In the genomic region with DNA sequence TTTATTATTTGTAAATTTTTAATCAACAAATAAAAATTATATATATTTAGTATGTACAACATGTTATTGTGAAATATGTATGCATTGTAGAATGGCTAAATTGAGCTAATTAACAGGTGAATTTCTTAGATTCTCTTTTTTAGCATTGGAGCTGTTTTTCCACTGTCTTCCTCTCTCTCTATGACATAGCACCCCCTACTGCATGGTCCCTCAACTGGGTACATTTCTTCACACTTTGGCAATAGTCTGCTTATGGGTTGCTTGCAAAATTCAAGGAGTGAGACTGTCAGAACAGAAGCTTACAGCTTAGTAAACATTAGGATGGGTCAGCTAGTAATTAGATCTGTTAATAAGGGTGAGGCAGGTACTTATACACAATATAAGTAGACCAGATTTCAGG, we compare ENCODE assay signal across 10 cellular contexts.
DNase-seq lines count a peak whose midpoint lies in the region; ATAC-seq and TF ChIP-seq lines count a peak whose summit lies in the region.
"Had no signal": no experiment of that assay in that cellular context is flagged by ENCODE, and none has a peak within 500 bp of the region (broad histone marks: within the 10 kb centered on the region; RNA-seq: fewer than 3 reads in every experiment).

No MANE protein-coding gene starts in this region.

- ATAC-seq in GM18861 (IDR thresholded peaks at IDR 0.05; ENCODE audit: unreplicated experiment): no peak

- H3K27ac Mint-ChIP-seq in activated naive CD8-positive, alpha-beta T cell treated with anti-CD3 and anti-CD28 coated beads for 36 hours: no peak overlapping the region
- H3K27ac Mint-ChIP-seq: dendritic cell treated with granulocyte-macrophage colony-stimulating factor and Interleukin-4, amounts not matched to agents 40 ng/mL and 50 ng/mL, for 4 days had no signal

- peak; percentile 85 for TF ChIP-seq CTCF in epithelial cell of proximal tubule (conservative IDR thresholded peaks at IDR 0.05; ENCODE audit: low read depth, low read length)

- H3K4me3 ChIP-seq in epithelial cell of proximal tubule (ENCODE audit: low read depth, low read length) (no peak overlapping the region), skeletal muscle cell (ENCODE audit: low read depth, low read length) (no peak overlapping the region)
- H3K4me3 ChIP-seq: BLaER1 had no signal

- no peaks in the 10 kb centered on the region for H3K4me1 Mint-ChIP-seq in activated naive CD8-positive, alpha-beta T cell treated with anti-CD3 and anti-CD28 coated beads for 36 hours

- no peak overlapping the region for H3K4me3 Mint-ChIP-seq in activated naive CD8-positive, alpha-beta T cell treated with anti-CD3 and anti-CD28 coated beads for 36 hours
- H3K4me3 Mint-ChIP-seq: dendritic cell treated with granulocyte-macrophage colony-stimulating factor and Interleukin-4, amounts not matched to agents 40 ng/mL and 50 ng/mL, for 4 days had no signal

- H3K9me3 Mint-ChIP-seq in activated naive CD8-positive, alpha-beta T cell treated with anti-CD3 and anti-CD28 coated beads for 36 hours: peaks cover 1% of the 10 kb centered on the region
- H3K9me3 Mint-ChIP-seq: dendritic cell treated with granulocyte-macrophage colony-stimulating factor and Interleukin-4, amounts not matched to agents 40 ng/mL and 50 ng/mL, for 4 days had no signal

- DNase-seq in NCI-H1105 treated with DMSO at 0.1 percent for 48 hours (lab: John Stamatoyannopoulos, UW) (peak; percentile 9), NCI-H1105 (lab: John Stamatoyannopoulos, UW) (no peak), NOMO-1 treated with DMSO at 0.1 percent for 48 hours (lab: John Stamatoyannopoulos, UW; ENCODE audit: unreplicated experiment) (peak; percentile 1), epithelial cell of proximal tubule (ENCODE audit: low read depth) (peak; percentile 7), skeletal muscle cell (ENCODE audit: low read depth) (peak; percentile 24)
- DNase-seq in activated naive CD8-positive, alpha-beta T cell treated with anti-CD3 and anti-CD28 coated beads for 36 hours: no peak
- no peak for DNase-seq in activated effector memory CD4-positive, alpha-beta T cell treated with Interleukin-2 at 50 U/mL for 16 hours

- H3K27me3 Mint-ChIP-seq in activated naive CD8-positive, alpha-beta T cell treated with anti-CD3 and anti-CD28 coated beads for 36 hours: no peaks in the 10 kb centered on the region
- H3K27me3 Mint-ChIP-seq: dendritic cell treated with granulocyte-macrophage colony-stimulating factor and Interleukin-4, amounts not matched to agents 40 ng/mL and 50 ng/mL, for 4 days had no signal

- no peaks in the 10 kb centered on the region for H3K36me3 Mint-ChIP-seq in activated naive CD8-positive, alpha-beta T cell treated with anti-CD3 and anti-CD28 coated beads for 36 hours

Comparison
In these comparisons a context has a peak if more than half of its experiments do, and no peak if none do; other contexts are left out.
1. DNase-seq: peak in NCI-H1105 treated with DMSO at 0.1 percent for 48 hours (single experiment), NOMO-1 treated with DMSO at 0.1 percent for 48 hours (single experiment), epithelial cell of proximal tubule (single experiment) and skeletal muscle cell (single experiment); none in NCI-H1105 (single experiment), activated naive CD8-positive, alpha-beta T cell treated with anti-CD3 and anti-CD28 coated beads for 36 hours (single experiment) and activated effector memory CD4-positive, alpha-beta T cell treated with Interleukin-2 at 50 U/mL for 16 hours (single experiment).